Comparison of ENCODE assay signal across 14 cellular contexts in the genomic region with DNA sequence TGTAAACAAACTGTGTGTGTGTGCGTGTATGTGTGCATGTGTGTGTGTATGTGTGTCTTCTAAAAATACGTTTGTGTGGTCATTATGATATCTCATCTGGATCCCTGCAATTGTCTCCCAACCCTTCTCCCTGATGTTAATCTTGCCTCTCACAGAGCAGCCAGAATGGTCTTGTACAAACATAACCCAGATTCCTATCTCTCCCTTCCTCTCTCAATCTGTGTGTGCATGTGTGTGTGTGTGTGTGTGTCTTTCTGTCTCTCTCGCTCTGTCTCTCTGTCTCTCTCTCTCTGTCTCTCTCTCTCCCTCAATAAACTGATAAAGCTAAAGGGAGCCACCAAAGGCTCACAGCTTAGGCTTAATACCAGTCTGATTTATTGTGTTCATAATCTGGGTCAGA.
DNase-seq lines count a peak whose midpoint lies in the region; ATAC-seq and TF ChIP-seq lines count a peak whose summit lies in the region.
"Had no signal": no experiment of that assay in that cellular context is flagged by ENCODE, and none has a peak within 500 bp of the region (broad histone marks: within the 10 kb centered on the region; RNA-seq: fewer than 3 reads in every experiment).

No MANE protein-coding gene starts in this region.

- H4K20me1 ChIP-seq in osteoblast (ENCODE audit: insufficient read depth, low read length): no peaks in the 10 kb centered on the region

- CTCF ChIA-PET in Caco-2 (lab: Charles Lee) (no interaction called here), HEK293 (lab: Yijun Ruan, JAX) (interaction anchor here (0.6 to 1.1 kb wide), 3 partner anchors 10 to 851 kb away, joined by 3 read pairs; no protein-coding TSS in a partner anchor)
- CTCF ChIA-PET in CD4-positive, alpha-beta T cell (lab: Charles Lee): no interaction called here

- no peak overlapping the region for H3K4me3 ChIP-seq in Caco-2 (ENCODE audit: low read depth, low read length)
- no peak overlapping the region for H3K4me3 ChIP-seq in HEK293 (ENCODE audit: low read depth, low read length)
- no peak overlapping the region for H3K4me3 ChIP-seq in osteoblast (ENCODE audit: insufficient read depth, low read length)
- H3K4me3 ChIP-seq: GM23338 had no signal

- no peak overlapping the region for H3K4me3 Mint-ChIP-seq in Caco-2 (ENCODE audit: unreplicated experiment)
- no peak overlapping the region for H3K4me3 Mint-ChIP-seq in CD4-positive, alpha-beta T cell
- H3K4me3 Mint-ChIP-seq: CD8-positive, alpha-beta T cell; GM23338 had no signal

- H3K27ac Mint-ChIP-seq in Caco-2 (ENCODE audit: unreplicated experiment): peak overlapping the region; percentile 1
- no peak overlapping the region for H3K27ac Mint-ChIP-seq in CD4-positive, alpha-beta T cell
- H3K27ac Mint-ChIP-seq: CD8-positive, alpha-beta T cell; GM23338 had no signal

- TF ChIP-seq CTCF in Caco-2 (IDR thresholded peaks at IDR 0.05; ENCODE audit: insufficient read depth in 1 of 2, low read depth in 1 of 2, low read length in 1 of 2, severe bottlenecking in 1 of 2, unreplicated experiment in 1 of 2) (no peak), HEK293 (tag by site-specific recombination; IDR thresholded peaks at IDR 0.05) (no peak), VCaP (conservative IDR thresholded peaks at IDR 0.05) (no peak), osteoblast (IDR thresholded peaks at IDR 0.05; ENCODE audit: extremely low read depth, low read depth, low read length) (no peak)
- no peak for TF ChIP-seq CTCF in CD4-positive, alpha-beta T cell (IDR thresholded peaks at IDR 0.05)

- intact Hi-C loops in Caco-2 (cut with micrococcal nuclease; ENCODE audit: unreplicated experiment): no loop called here
- intact Hi-C loops in CD4-positive, alpha-beta T cell (cut with DNase I, micrococcal nuclease): no loop called here

- no peak overlapping the region for H2AFZ ChIP-seq in osteoblast (ENCODE audit: low read length)
- H2AFZ ChIP-seq: GM23338 had no signal

- ATAC-seq in CD4-positive, alpha-beta T cell (ENCODE audit: poor library complexity): no peak
- ATAC-seq: CD8-positive, alpha-beta T cell; GM23338 had no signal

- no TSS peak for BruUV-seq in Caco-2 (replicated peaks; lab: Mats Ljungman, UMichigan)

- H3K27me3 ChIP-seq in Caco-2 (replicated peaks; ENCODE audit: control insufficient read depth, insufficient read depth, low read length) (no peaks in the 10 kb centered on the region), osteoblast (ENCODE audit: insufficient read depth, low read length) (no peaks in the 10 kb centered on the region)
- H3K27me3 ChIP-seq in CD4-positive, alpha-beta T cell (ENCODE audit: control insufficient read depth, insufficient read depth, low read length): no peaks in the 10 kb centered on the region

- H3K4me2 ChIP-seq in osteoblast (ENCODE audit: insufficient read depth, low read length): no peak overlapping the region
- H3K4me2 ChIP-seq: GM23338 had no signal

- no peaks in the 10 kb centered on the region; the same call in 1 of the 2 replicates for H3K9me3 ChIP-seq in Caco-2
- H3K9me3 ChIP-seq in HEK293 (ENCODE audit: control insufficient read depth, insufficient read depth, low read depth, low read length): no peaks in the 10 kb centered on the region
- no peaks in the 10 kb centered on the region for H3K9me3 ChIP-seq in osteoblast (ENCODE audit: low read depth, low read length)
- H3K9me3 ChIP-seq in CD4-positive, alpha-beta T cell (ENCODE audit: control insufficient read depth, low read length): peaks cover 3% of the 10 kb centered on the region

- POLR2A ChIA-PET in Caco-2 (lab: Charles Lee): no interaction called here
- POLR2A ChIA-PET in HEK293 (lab: Yijun Ruan, JAX): no interaction called here
- POLR2A ChIA-PET in CD4-positive, alpha-beta T cell (lab: Charles Lee): no interaction called here

- H3K36me3 ChIP-seq in Caco-2 (ENCODE audit: control insufficient read depth, insufficient read depth, low read length): no peaks in the 10 kb centered on the region
- H3K36me3 ChIP-seq in HEK293 (ENCODE audit: control insufficient read depth in 2 of 2, insufficient read depth in 1 of 2, low read length in 2 of 2): no peaks in the 10 kb centered on the region
- no peaks in the 10 kb centered on the region for H3K36me3 ChIP-seq in osteoblast (ENCODE audit: insufficient read depth, low read length)

- no peaks in the 10 kb centered on the region for H3K79me2 ChIP-seq in osteoblast (ENCODE audit: insufficient read depth, low read length)

- DNase-seq in Caco-2 (no peak), osteoblast (ENCODE audit: insufficient read length, low spot score, missing footprints) (peak; percentile 31), SKM-1 (lab: John Stamatoyannopoulos, UW; ENCODE audit: unreplicated experiment) (no peak)
- DNase-seq in CD4-positive, alpha-beta T cell: no peak
- no peak for DNase-seq in activated CD4-positive, alpha-beta T cell treated with anti-CD3 and anti-CD28 coated beads, Interleukin-2, amount 50 U/mL, for 1 hour
- DNase-seq: C1 segment of cervical spinal cord; CD8-positive, alpha-beta T cell; DMS 273 treated with DMSO at 0.1 percent for 48 hours; DMS79 treated with DMSO at 0.1 percent for 48 hours; GF-D8; HCEC 1CT had no signal

- H3K4me1 Mint-ChIP-seq in Caco-2 (ENCODE audit: low read depth, unreplicated experiment): peaks cover 8% of the 10 kb centered on the region
- no peaks in the 10 kb centered on the region for H3K4me1 Mint-ChIP-seq in CD4-positive, alpha-beta T cell (ENCODE audit: low read depth)
- H3K4me1 Mint-ChIP-seq: GM23338 had no signal

- no peaks in the 10 kb centered on the region for H3K9me3 Mint-ChIP-seq in Caco-2 (ENCODE audit: unreplicated experiment)
- H3K9me3 Mint-ChIP-seq in CD4-positive, alpha-beta T cell: peaks cover 6% of the 10 kb centered on the region
- H3K9me3 Mint-ChIP-seq: GM23338 had no signal

- H3K36me3 Mint-ChIP-seq in Caco-2 (ENCODE audit: insufficient read depth, unreplicated experiment): no peaks in the 10 kb centered on the region
- H3K36me3 Mint-ChIP-seq in CD4-positive, alpha-beta T cell (ENCODE audit: low read depth): no peaks in the 10 kb centered on the region
- H3K36me3 Mint-ChIP-seq: CD8-positive, alpha-beta T cell had no signal

- peaks cover 20% of the 10 kb centered on the region for H3K27me3 Mint-ChIP-seq in Caco-2 (ENCODE audit: insufficient read depth, unreplicated experiment)
- H3K27me3 Mint-ChIP-seq in CD4-positive, alpha-beta T cell: peaks cover 3% of the 10 kb centered on the region

- H3K4me1 ChIP-seq in Caco-2: no peaks in the 10 kb centered on the region
- peaks cover 5% of the 10 kb centered on the region; the same call in 1 of the 2 replicates for H3K4me1 ChIP-seq in HEK293 (ENCODE audit: control insufficient read depth, insufficient read depth, low read length)
- no peaks in the 10 kb centered on the region for H3K4me1 ChIP-seq in osteoblast (ENCODE audit: insufficient read depth, low read length)

- H3K27ac ChIP-seq in HEK293 (ENCODE audit: extremely low read depth, low read depth, low read length): no peak overlapping the region
- peak overlapping the region; percentile 69 for H3K27ac ChIP-seq in VCaP
- H3K27ac ChIP-seq in osteoblast (ENCODE audit: low read depth, low read length): no peak overlapping the region
- no peak overlapping the region for H3K27ac ChIP-seq in CD4-positive, alpha-beta T cell (ENCODE audit: low read depth, low read length)

TF ChIP-seq in HEK293, 187 proteins besides CTCF, POLR2A, EP300 and RAD21 (continues in another document):
- TF ChIP-seq GLI4 (tag by site-specific recombination; IDR thresholded peaks at IDR 0.05) (no peak), PBX3 (CRISPR knock-in tag; IDR thresholded peaks at IDR 0.05) (no peak), GLIS1 (tag by site-specific recombination; IDR thresholded peaks at IDR 0.05) (peak; percentile 29), ZNF416 (tag by site-specific recombination; IDR thresholded peaks at IDR 0.05) (no peak), ZNF133 (tag by site-specific recombination; IDR thresholded peaks at IDR 0.05) (no peak), ZNF223 (tag by site-specific recombination; IDR thresholded peaks at IDR 0.05) (no peak)
- TF ChIP-seq, protein P1, sequence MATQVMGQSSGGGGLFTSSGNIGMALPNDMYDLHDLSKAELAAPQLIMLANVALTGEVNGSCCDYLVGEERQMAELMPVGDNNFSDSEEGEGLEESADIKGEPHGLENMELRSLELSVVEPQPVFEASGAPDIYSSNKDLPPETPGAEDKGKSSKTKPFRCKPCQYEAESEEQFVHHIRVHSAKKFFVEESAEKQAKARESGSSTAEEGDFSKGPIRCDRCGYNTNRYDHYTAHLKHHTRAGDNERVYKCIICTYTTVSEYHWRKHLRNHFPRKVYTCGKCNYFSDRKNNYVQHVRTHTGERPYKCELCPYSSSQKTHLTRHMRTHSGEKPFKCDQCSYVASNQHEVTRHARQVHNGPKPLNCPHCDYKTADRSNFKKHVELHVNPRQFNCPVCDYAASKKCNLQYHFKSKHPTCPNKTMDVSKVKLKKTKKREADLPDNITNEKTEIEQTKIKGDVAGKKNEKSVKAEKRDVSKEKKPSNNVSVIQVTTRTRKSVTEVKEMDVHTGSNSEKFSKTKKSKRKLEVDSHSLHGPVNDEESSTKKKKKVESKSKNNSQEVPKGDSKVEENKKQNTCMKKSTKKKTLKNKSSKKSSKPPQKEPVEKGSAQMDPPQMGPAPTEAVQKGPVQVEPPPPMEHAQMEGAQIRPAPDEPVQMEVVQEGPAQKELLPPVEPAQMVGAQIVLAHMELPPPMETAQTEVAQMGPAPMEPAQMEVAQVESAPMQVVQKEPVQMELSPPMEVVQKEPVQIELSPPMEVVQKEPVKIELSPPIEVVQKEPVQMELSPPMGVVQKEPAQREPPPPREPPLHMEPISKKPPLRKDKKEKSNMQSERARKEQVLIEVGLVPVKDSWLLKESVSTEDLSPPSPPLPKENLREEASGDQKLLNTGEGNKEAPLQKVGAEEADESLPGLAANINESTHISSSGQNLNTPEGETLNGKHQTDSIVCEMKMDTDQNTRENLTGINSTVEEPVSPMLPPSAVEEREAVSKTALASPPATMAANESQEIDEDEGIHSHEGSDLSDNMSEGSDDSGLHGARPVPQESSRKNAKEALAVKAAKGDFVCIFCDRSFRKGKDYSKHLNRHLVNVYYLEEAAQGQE (tag by site-specific recombination; IDR thresholded peaks at IDR 0.05): no peak
